ENCODE assay signal across 8 cellular contexts in genomic region chr4:3532714-3533336, GRCh38. TPM values are rescaled to one million over a fixed set of nuclear protein-coding genes. Genes with fewer than 3 reads are reported as not detected.
A peak's percentile ranks its signal among the peaks of the same experiment; 100 is the strongest.
DNase-seq lines count a peak whose midpoint lies in the region; ATAC-seq, FAIRE-seq and TF ChIP-seq lines count a peak whose summit lies in the region.

No MANE protein-coding gene starts in this region.

- no peaks in the 10 kb centered on the region for H3K9me3 ChIP-seq in right cardiac atrium (ENCODE audit: control insufficient read depth, low read length)
- no peaks in the 10 kb centered on the region for H3K9me3 ChIP-seq in skeletal muscle tissue (ENCODE audit: control insufficient read depth in 3 of 3, low read length in 3 of 3)

- intact Hi-C loops in right cardiac atrium (cut with DNase I): no loop called here

- peaks cover 4% of the 10 kb centered on the region for H3K36me3 Mint-ChIP-seq in activated CD4-positive, alpha-beta T cell treated with anti-CD3 and anti-CD28 coated beads, Interleukin-2, amount 10 ng/mL, durations not matched to agents 7 days and 5 days (ENCODE audit: low read depth)
- H3K36me3 Mint-ChIP-seq in activated CD4-positive, alpha-beta memory T cell treated with anti-CD3 and anti-CD28 coated beads, Interleukin-2, amount 10 ng/mL, durations not matched to agents 7 days and 5 days (ENCODE audit: low read depth): peaks cover 7% of the 10 kb centered on the region

- ATAC-seq in right cardiac atrium: peak; percentile 68 to 71
- no peak for ATAC-seq in HG02571 (IDR thresholded peaks at IDR 0.05; ENCODE audit: unreplicated experiment)

- H3K36me3 ChIP-seq in skeletal muscle tissue (ENCODE audit: control insufficient read depth in 3 of 3, insufficient read depth in 3 of 3, low read length in 3 of 3): peaks cover 7 to 19% (median 8%) of the 10 kb centered on the region in 3 donors

- peak overlapping the region; percentile 50 to 73 (median 61) for H3K9ac ChIP-seq in skeletal muscle tissue (ENCODE audit: low read depth in 1 of 3, low read length in 3 of 3)

- H3K27ac Mint-ChIP-seq in activated CD4-positive, alpha-beta T cell treated with anti-CD3 and anti-CD28 coated beads, Interleukin-2, amount 10 ng/mL, durations not matched to agents 7 days and 5 days: no peak overlapping the region
- no peak overlapping the region for H3K27ac Mint-ChIP-seq in activated CD4-positive, alpha-beta memory T cell treated with anti-CD3 and anti-CD28 coated beads, Interleukin-2, amount 10 ng/mL, durations not matched to agents 7 days and 5 days

- DNase-seq in activated CD4-positive, alpha-beta T cell treated with anti-CD3 and anti-CD28 coated beads, Interleukin-2, amount 10 ng/mL, durations not matched to agents 7 days and 5 days: no peak
- DNase-seq in activated CD4-positive, alpha-beta T cell treated with anti-CD3 and anti-CD28 coated beads, Interleukin-2, amount 50 U/mL, for 4 hours: no peak
- no peak for DNase-seq in activated CD4-positive, alpha-beta memory T cell treated with anti-CD3 and anti-CD28 coated beads, Interleukin-2, amount 10 ng/mL, durations not matched to agents 7 days and 5 days
- DNase-seq in right cardiac atrium (no peak), H54 (ENCODE audit: insufficient read length, low spot score) (no peak)
- DNase-seq in activated CD4-positive, CD25-positive, alpha-beta regulatory T cell treated with anti-CD3 and anti-CD28 coated beads, Interleukin-2, amount 50 U/mL, for 72 hours: no peak

- peaks cover 1% of the 10 kb centered on the region for H3K27me3 Mint-ChIP-seq in activated CD4-positive, alpha-beta T cell treated with anti-CD3 and anti-CD28 coated beads, Interleukin-2, amount 10 ng/mL, durations not matched to agents 7 days and 5 days
- H3K27me3 Mint-ChIP-seq in activated CD4-positive, alpha-beta memory T cell treated with anti-CD3 and anti-CD28 coated beads, Interleukin-2, amount 10 ng/mL, durations not matched to agents 7 days and 5 days: peaks cover 3% of the 10 kb centered on the region

- CTCF ChIA-PET in activated CD4-positive, alpha-beta T cell treated with anti-CD3 and anti-CD28 coated beads, Interleukin-2, amount 10 ng/mL, durations not matched to agents 7 days and 5 days (lab: Charles Lee): no interaction called here
- CTCF ChIA-PET in activated CD4-positive, alpha-beta memory T cell treated with anti-CD3 and anti-CD28 coated beads, Interleukin-2, amount 10 ng/mL, durations not matched to agents 7 days and 5 days (lab: Charles Lee): interaction anchor here (1.3 kb wide), 1 partner anchor 52 kb away, joined by 3 read pairs; no protein-coding TSS in a partner anchor

- H3K4me3 Mint-ChIP-seq in activated CD4-positive, alpha-beta T cell treated with anti-CD3 and anti-CD28 coated beads, Interleukin-2, amount 10 ng/mL, durations not matched to agents 7 days and 5 days: peak overlapping the region; percentile 99
- H3K4me3 Mint-ChIP-seq in activated CD4-positive, alpha-beta memory T cell treated with anti-CD3 and anti-CD28 coated beads, Interleukin-2, amount 10 ng/mL, durations not matched to agents 7 days and 5 days: peak overlapping the region; percentile 96

- POLR2A ChIA-PET in activated CD4-positive, alpha-beta T cell treated with anti-CD3 and anti-CD28 coated beads, Interleukin-2, amount 10 ng/mL, durations not matched to agents 7 days and 5 days (lab: Charles Lee): no interaction called here
- POLR2A ChIA-PET in activated CD4-positive, alpha-beta memory T cell treated with anti-CD3 and anti-CD28 coated beads, Interleukin-2, amount 10 ng/mL, durations not matched to agents 7 days and 5 days (lab: Charles Lee): no interaction called here

- TF ChIP-seq POLR2A in H54 (IDR thresholded peaks at IDR 0.05; ENCODE audit: low read depth, low read length): no peak

- peaks cover 31% of the 10 kb centered on the region for H3K4me1 Mint-ChIP-seq in activated CD4-positive, alpha-beta T cell treated with anti-CD3 and anti-CD28 coated beads, Interleukin-2, amount 10 ng/mL, durations not matched to agents 7 days and 5 days
- peaks cover 23% of the 10 kb centered on the region for H3K4me1 Mint-ChIP-seq in activated CD4-positive, alpha-beta memory T cell treated with anti-CD3 and anti-CD28 coated beads, Interleukin-2, amount 10 ng/mL, durations not matched to agents 7 days and 5 days

- no peaks in the 10 kb centered on the region for H3K9me3 Mint-ChIP-seq in activated CD4-positive, alpha-beta T cell treated with anti-CD3 and anti-CD28 coated beads, Interleukin-2, amount 10 ng/mL, durations not matched to agents 7 days and 5 days
- no peaks in the 10 kb centered on the region for H3K9me3 Mint-ChIP-seq in activated CD4-positive, alpha-beta memory T cell treated with anti-CD3 and anti-CD28 coated beads, Interleukin-2, amount 10 ng/mL, durations not matched to agents 7 days and 5 days

- no peak for FAIRE-seq in H54 (lab: Jason Lieb, UNC)

- H3K4me1 ChIP-seq in right cardiac atrium (ENCODE audit: control insufficient read depth, insufficient read depth, low read length) (peaks cover 8% of the 10 kb centered on the region), skeletal muscle tissue (ENCODE audit: control insufficient read depth in 3 of 3, insufficient read depth in 3 of 3, low read length in 3 of 3) (peaks cover 23 to 33% (median 27%) of the 10 kb centered on the region in 3 donors)

- H3K27me3 ChIP-seq in right cardiac atrium (ENCODE audit: control insufficient read depth, insufficient read depth) (no peaks in the 10 kb centered on the region), skeletal muscle tissue (ENCODE audit: control insufficient read depth in 3 of 3, insufficient read depth in 3 of 3, low read length in 3 of 3) (no peaks in the 10 kb centered on the region)

- WGBS in right cardiac atrium: 5% methylated on average over 42 of the region's 42 CpGs

- H3K4me3 ChIP-seq in right cardiac atrium (ENCODE audit: low read length) (peak overlapping the region; percentile 79), skeletal muscle tissue (ENCODE audit: low read length in 3 of 3) (peak overlapping the region; percentile 76 to 89 (median 78))

- H3K27ac ChIP-seq in right cardiac atrium (ENCODE audit: low read length): no peak overlapping the region
- no peak overlapping the region for H3K27ac ChIP-seq in skeletal muscle tissue (ENCODE audit: low read depth, low read length)

RNA-seq across cellular contexts. Expression of gene LRPAP1, which starts 0.6 kb away (rescaled TPM):
- total RNA-seq in activated CD4-positive, alpha-beta T cell treated with anti-CD3 and anti-CD28 coated beads, Interleukin-2, amount 10 ng/mL, durations not matched to agents 7 days and 5 days: 10 to 100 TPM; 69.0 to 69.1 TPM
- total RNA-seq in activated CD4-positive, alpha-beta memory T cell treated with anti-CD3 and anti-CD28 coated beads, Interleukin-2, amount 10 ng/mL, durations not matched to agents 7 days and 5 days: 10 to 100 TPM; 71.0 to 72.3 TPM
- total RNA-seq in right cardiac atrium (100 to 1,000 TPM; 297 to 325 (median 309) TPM), skeletal muscle tissue (15.7 TPM)
- polyA plus RNA-seq in right cardiac atrium: 207 TPM

Comparison
In these comparisons a context has a peak if more than half of its experiments do, and no peak if none do; other contexts are left out.
1. RNA of gene LRPAP1, which starts 0.6 kb away (total RNA-seq): 297 to 325 TPM in right cardiac atrium; 71.0 to 72.3 TPM in activated CD4-positive, alpha-beta memory T cell treated with anti-CD3 and anti-CD28 coated beads, Interleukin-2, amount 10 ng/mL, durations not matched to agents 7 days and 5 days, 69.0 to 69.1 TPM in activated CD4-positive, alpha-beta T cell treated with anti-CD3 and anti-CD28 coated beads, Interleukin-2, amount 10 ng/mL, durations not matched to agents 7 days and 5 days and 15.7 TPM in skeletal muscle tissue (single experiment); every median in the first group is over 4 times any median in the second.